Comparison of ENCODE assay signal across 1 cellular context in genomic region chr1:109228167-109228566, GRCh38.
TF ChIP-seq lines count a peak whose summit lies in the region.

No MANE protein-coding gene starts in this region.

TF ChIP-seq in WTC11, 78 proteins besides CTCF, POLR2A, EP300 and RAD21 (continued from another document):
- no peak for TF ChIP-seq CBFB (CRISPR knock-in tag; IDR thresholded peaks at IDR 0.05; ENCODE audit: low read depth)
- TF ChIP-seq, protein P1, sequence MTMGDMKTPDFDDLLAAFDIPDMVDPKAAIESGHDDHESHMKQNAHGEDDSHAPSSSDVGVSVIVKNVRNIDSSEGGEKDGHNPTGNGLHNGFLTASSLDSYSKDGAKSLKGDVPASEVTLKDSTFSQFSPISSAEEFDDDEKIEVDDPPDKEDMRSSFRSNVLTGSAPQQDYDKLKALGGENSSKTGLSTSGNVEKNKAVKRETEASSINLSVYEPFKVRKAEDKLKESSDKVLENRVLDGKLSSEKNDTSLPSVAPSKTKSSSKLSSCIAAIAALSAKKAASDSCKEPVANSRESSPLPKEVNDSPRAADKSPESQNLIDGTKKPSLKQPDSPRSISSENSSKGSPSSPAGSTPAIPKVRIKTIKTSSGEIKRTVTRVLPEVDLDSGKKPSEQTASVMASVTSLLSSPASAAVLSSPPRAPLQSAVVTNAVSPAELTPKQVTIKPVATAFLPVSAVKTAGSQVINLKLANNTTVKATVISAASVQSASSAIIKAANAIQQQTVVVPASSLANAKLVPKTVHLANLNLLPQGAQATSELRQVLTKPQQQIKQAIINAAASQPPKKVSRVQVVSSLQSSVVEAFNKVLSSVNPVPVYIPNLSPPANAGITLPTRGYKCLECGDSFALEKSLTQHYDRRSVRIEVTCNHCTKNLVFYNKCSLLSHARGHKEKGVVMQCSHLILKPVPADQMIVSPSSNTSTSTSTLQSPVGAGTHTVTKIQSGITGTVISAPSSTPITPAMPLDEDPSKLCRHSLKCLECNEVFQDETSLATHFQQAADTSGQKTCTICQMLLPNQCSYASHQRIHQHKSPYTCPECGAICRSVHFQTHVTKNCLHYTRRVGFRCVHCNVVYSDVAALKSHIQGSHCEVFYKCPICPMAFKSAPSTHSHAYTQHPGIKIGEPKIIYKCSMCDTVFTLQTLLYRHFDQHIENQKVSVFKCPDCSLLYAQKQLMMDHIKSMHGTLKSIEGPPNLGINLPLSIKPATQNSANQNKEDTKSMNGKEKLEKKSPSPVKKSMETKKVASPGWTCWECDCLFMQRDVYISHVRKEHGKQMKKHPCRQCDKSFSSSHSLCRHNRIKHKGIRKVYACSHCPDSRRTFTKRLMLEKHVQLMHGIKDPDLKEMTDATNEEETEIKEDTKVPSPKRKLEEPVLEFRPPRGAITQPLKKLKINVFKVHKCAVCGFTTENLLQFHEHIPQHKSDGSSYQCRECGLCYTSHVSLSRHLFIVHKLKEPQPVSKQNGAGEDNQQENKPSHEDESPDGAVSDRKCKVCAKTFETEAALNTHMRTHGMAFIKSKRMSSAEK (CRISPR knock-in tag; IDR thresholded peaks at IDR 0.05; ENCODE audit: borderline replicate concordance), result no peak
